In genomic region chr7:91459539-91459938, GRCh38 we compare ENCODE assay signal across 26 cellular contexts.
"Had no signal": no experiment of that assay in that cellular context is flagged by ENCODE, and none has a peak within 500 bp of the region (broad histone marks: within the 10 kb centered on the region; RNA-seq: fewer than 3 reads in every experiment).

No MANE protein-coding gene starts in this region.

- H3K27me3 ChIP-seq: dorsolateral prefrontal cortex, esophagus muscularis mucosa had no signal

- H3K4me3 ChIP-seq: coronary artery, dorsolateral prefrontal cortex, esophagus muscularis mucosa had no signal

- H3K27ac Mint-ChIP-seq: activated CD4-positive, alpha-beta memory T cell treated with anti-CD3 and anti-CD28 coated beads, Interleukin-2, amount 10 ng/mL, durations not matched to agents 7 days and 5 days; activated CD4-positive, alpha-beta T cell treated with anti-CD3 and anti-CD28 coated beads, Interleukin-2, amount 10 ng/mL, durations not matched to agents 7 days and 5 days; activated naive CD4-positive, alpha-beta T cell treated with anti-CD3 and anti-CD28 coated beads, Interleukin-2, amount 10 ng/mL, durations not matched to agents 7 days and 5 days; activated naive CD4-positive, alpha-beta T cell treated with anti-CD3 and anti-CD28 coated beads, Interleukin-2, amount 50 U/mL, for 72 hours; activated naive CD8-positive, alpha-beta T cell treated with anti-CD3 and anti-CD28 coated beads, Interleukin-2, amount 10 ng/mL, durations not matched to agents 7 days and 5 days; activated T-cell treated with anti-CD3 and anti-CD28 coated beads, Interleukin-2, amount 50 U/mL, for 24 hours; activated T-cell treated with anti-CD3 and anti-CD28 coated beads, Interleukin-2, amount 50 U/mL, for 72 hours; dendritic cell treated with granulocyte-macrophage colony-stimulating factor and Interleukin-4, amounts not matched to agents 40 ng/mL and 50 ng/mL, for 4 days; endodermal cell; WTC11 had no signal

- ATAC-seq: activated naive CD4-positive, alpha-beta T cell treated with anti-CD3 and anti-CD28 coated beads, Interleukin-2, amount 50 U/mL, for 72 hours; activated T-cell treated with anti-CD3 and anti-CD28 coated beads, Interleukin-2, amount 50 U/mL, for 72 hours; WTC11 had no signal

- H3K36me3 Mint-ChIP-seq: activated naive CD4-positive, alpha-beta T cell treated with anti-CD3 and anti-CD28 coated beads, Interleukin-2, amount 10 ng/mL, durations not matched to agents 7 days and 5 days; activated naive CD4-positive, alpha-beta T cell treated with anti-CD3 and anti-CD28 coated beads, Interleukin-2, amount 50 U/mL, for 72 hours; activated naive CD8-positive, alpha-beta T cell treated with anti-CD3 and anti-CD28 coated beads, Interleukin-2, amount 10 ng/mL, durations not matched to agents 7 days and 5 days had no signal

- H3K4me1 Mint-ChIP-seq: activated CD4-positive, alpha-beta memory T cell treated with anti-CD3 and anti-CD28 coated beads, Interleukin-2, amount 10 ng/mL, durations not matched to agents 7 days and 5 days; activated CD4-positive, alpha-beta T cell treated with anti-CD3 and anti-CD28 coated beads, Interleukin-2, amount 10 ng/mL, durations not matched to agents 7 days and 5 days; activated naive CD4-positive, alpha-beta T cell treated with anti-CD3 and anti-CD28 coated beads, Interleukin-2, amount 10 ng/mL, durations not matched to agents 7 days and 5 days; activated naive CD8-positive, alpha-beta T cell treated with anti-CD3 and anti-CD28 coated beads, Interleukin-2, amount 10 ng/mL, durations not matched to agents 7 days and 5 days; central memory CD8-positive, alpha-beta T cell; endodermal cell had no signal

- H3K4me1 ChIP-seq: esophagus muscularis mucosa had no signal

- H3K27me3 Mint-ChIP-seq: activated CD4-positive, alpha-beta memory T cell treated with anti-CD3 and anti-CD28 coated beads, Interleukin-2, amount 10 ng/mL, durations not matched to agents 7 days and 5 days; activated CD4-positive, alpha-beta T cell treated with anti-CD3 and anti-CD28 coated beads, Interleukin-2, amount 10 ng/mL, durations not matched to agents 7 days and 5 days; activated naive CD4-positive, alpha-beta T cell treated with anti-CD3 and anti-CD28 coated beads, Interleukin-2, amount 10 ng/mL, durations not matched to agents 7 days and 5 days; activated naive CD8-positive, alpha-beta T cell treated with anti-CD3 and anti-CD28 coated beads, Interleukin-2, amount 10 ng/mL, durations not matched to agents 7 days and 5 days; activated T-cell treated with anti-CD3 and anti-CD28 coated beads, Interleukin-2, amount 50 U/mL, for 24 hours; central memory CD8-positive, alpha-beta T cell had no signal

- H3K9me3 Mint-ChIP-seq: activated CD4-positive, alpha-beta T cell treated with anti-CD3 and anti-CD28 coated beads, Interleukin-2, amount 10 ng/mL, durations not matched to agents 7 days and 5 days had no signal

- H3K4me3 Mint-ChIP-seq: activated CD4-positive, alpha-beta memory T cell treated with anti-CD3 and anti-CD28 coated beads, Interleukin-2, amount 10 ng/mL, durations not matched to agents 7 days and 5 days; activated CD4-positive, alpha-beta T cell treated with anti-CD3 and anti-CD28 coated beads, Interleukin-2, amount 10 ng/mL, durations not matched to agents 7 days and 5 days; activated naive CD4-positive, alpha-beta T cell treated with anti-CD3 and anti-CD28 coated beads, Interleukin-2, amount 10 ng/mL, durations not matched to agents 7 days and 5 days; activated naive CD8-positive, alpha-beta T cell treated with anti-CD3 and anti-CD28 coated beads, Interleukin-2, amount 10 ng/mL, durations not matched to agents 7 days and 5 days; activated T-cell treated with anti-CD3 and anti-CD28 coated beads, Interleukin-2, amount 50 U/mL, for 24 hours; activated T-cell treated with anti-CD3 and anti-CD28 coated beads, Interleukin-2, amount 50 U/mL, for 72 hours; central memory CD8-positive, alpha-beta T cell; dendritic cell treated with granulocyte-macrophage colony-stimulating factor and Interleukin-4, amounts not matched to agents 40 ng/mL and 50 ng/mL, for 4 days; endodermal cell; WTC11 had no signal

- DNase-seq: activated CD4-positive, alpha-beta memory T cell treated with anti-CD3 and anti-CD28 coated beads, Interleukin-2, amount 10 ng/mL, durations not matched to agents 7 days and 5 days; activated CD4-positive, alpha-beta T cell treated with anti-CD3 and anti-CD28 coated beads for 1 hour; activated CD4-positive, alpha-beta T cell treated with anti-CD3 and anti-CD28 coated beads for 4 hours; activated CD4-positive, alpha-beta T cell treated with anti-CD3 and anti-CD28 coated beads, Interleukin-2, amount 10 ng/mL, durations not matched to agents 7 days and 5 days; activated CD4-positive, alpha-beta T cell treated with anti-CD3 and anti-CD28 coated beads, Interleukin-2, amount 50 U/mL, for 4 hours; activated CD8-positive, alpha-beta memory T cell treated with anti-CD3 and anti-CD28 coated beads, Interleukin-2, amount 50 U/mL, for 48 hours; activated gamma-delta T cell; activated naive CD4-positive, alpha-beta T cell; activated naive CD4-positive, alpha-beta T cell treated with anti-CD3 and anti-CD28 coated beads, Interleukin-2, amount 10 ng/mL, durations not matched to agents 7 days and 5 days; activated naive CD8-positive, alpha-beta T cell treated with anti-CD3 and anti-CD28 coated beads, Interleukin-2, amount 10 ng/mL, durations not matched to agents 7 days and 5 days; activated T-cell treated with anti-CD3 and anti-CD28 coated beads for 4 hours; activated T-cell treated with anti-CD3 and anti-CD28 coated beads, Interleukin-2, amount 50 U/mL, for 24 hours; activated T-cell treated with anti-CD3 and anti-CD28 coated beads, Interleukin-2, amount 50 U/mL, for 72 hours; dorsolateral prefrontal cortex; effector memory CD4-positive, alpha-beta T cell; endodermal cell; erythroblast; head of caudate nucleus; T-helper 2 cell had no signal

- H3K27ac ChIP-seq: coronary artery, dorsolateral prefrontal cortex, esophagus muscularis mucosa, VCaP had no signal

- H3K36me3 ChIP-seq: esophagus muscularis mucosa had no signal
